25 cellular contexts compared by ENCODE assay signal in the genomic region with DNA sequence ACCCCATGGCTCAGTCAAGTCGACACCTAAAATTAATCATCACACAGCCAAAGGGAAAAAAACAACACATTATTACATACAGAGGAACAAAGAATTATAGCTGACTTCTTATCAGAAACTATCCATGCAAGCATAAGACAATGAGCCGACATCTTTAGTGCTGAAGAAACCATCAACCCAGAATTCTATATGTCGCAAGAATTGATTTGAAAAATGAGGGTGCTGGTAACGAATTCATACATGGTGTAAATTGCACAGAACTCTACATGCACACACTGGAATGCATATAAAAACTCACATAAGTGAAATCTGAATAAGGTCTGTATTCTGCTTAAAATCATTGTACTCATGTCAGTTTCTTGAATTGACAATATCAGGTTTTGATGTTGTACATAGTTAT.
"Had no signal": no experiment of that assay in that cellular context is flagged by ENCODE, and none has a peak within 500 bp of the region (broad histone marks: within the 10 kb centered on the region; RNA-seq: fewer than 3 reads in every experiment).

No MANE protein-coding gene starts in this region.

- H3K36me3 ChIP-seq: esophagus squamous epithelium, gastrocnemius medialis, heart right ventricle, left lung, lower lobe of right lung had no signal

- H3K4me3 ChIP-seq: coronary artery, dorsolateral prefrontal cortex, esophagus squamous epithelium, gastrocnemius medialis, heart right ventricle, left lung, lower lobe of right lung, mucosa of descending colon had no signal

- H3K27ac ChIP-seq: coronary artery, dorsolateral prefrontal cortex, esophagus squamous epithelium, gastrocnemius medialis, heart right ventricle, left lung, lower lobe of right lung had no signal

- H3K4me1 ChIP-seq: esophagus squamous epithelium, gastrocnemius medialis, heart right ventricle, left lung, lower lobe of right lung had no signal

- H3K9me3 ChIP-seq: esophagus squamous epithelium, gastrocnemius medialis, heart right ventricle, left lung, lower lobe of right lung, mucosa of descending colon had no signal

- H3K27me3 ChIP-seq: dorsolateral prefrontal cortex, esophagus squamous epithelium, gastrocnemius medialis, heart right ventricle, left lung had no signal

- DNase-seq: dermis blood vessel endothelial cell; dorsolateral prefrontal cortex; effector CD4-positive, alpha-beta T cell; effector memory CD4-positive, alpha-beta T cell; erythroblast; esophagus squamous epithelium; foreskin melanocyte; gastrocnemius medialis; glutamatergic neuron; head of caudate nucleus; heart right ventricle; hippocampal formation; left cardiac atrium; left lung; left ventricle myocardium superior; lower lobe of right lung; mesenchymal stem cell; mucosa of descending colon; naive B cell; naive thymus-derived CD8-positive, alpha-beta T cell had no signal

- FAIRE-seq: endothelial cell of umbilical vein, islet of Langerhans, keratinocyte had no signal

- ATAC-seq: esophagus mucosa; gastrocnemius medialis; heart right ventricle; left cardiac atrium; left lung; left ventricle myocardium superior; lower lobe of right lung; mucosa of descending colon; naive thymus-derived CD8-positive, alpha-beta T cell had no signal
